Comparison of ENCODE assay signal across 9 cellular contexts in genomic region chr1:44485229-44485932, GRCh38.
DNase-seq lines count a peak whose midpoint lies in the region; ATAC-seq, FAIRE-seq and TF ChIP-seq lines count a peak whose summit lies in the region.
"Had no signal": no experiment of that assay in that cellular context is flagged by ENCODE, and none has a peak within 500 bp of the region (broad histone marks: within the 10 kb centered on the region; RNA-seq: fewer than 3 reads in every experiment).

No MANE protein-coding gene starts in this region.

- no TSS peak for BruUV-seq in A673 (replicated peaks; lab: Mats Ljungman, UMichigan)
- BruUV-seq in IMR-90 (replicated peaks; lab: Mats Ljungman, UMichigan): no TSS peak

- no peak overlapping the region for H2AK5ac ChIP-seq in IMR-90 (ENCODE audit: low read depth, low read length)

- H3K9me3 Mint-ChIP-seq in activated B cell treated with CpG ODN at 0.5 μM for 24 hours: no peaks in the 10 kb centered on the region
- H3K9me3 Mint-ChIP-seq in activated CD8-positive, alpha-beta memory T cell treated with anti-CD3 and anti-CD28 coated beads, Interleukin-2, amount 10 ng/mL, durations not matched to agents 7 days and 5 days (ENCODE audit: low read depth): no peaks in the 10 kb centered on the region

- H3K27ac Mint-ChIP-seq in activated B cell treated with CpG ODN at 0.5 μM for 24 hours: no peak overlapping the region
- no peak overlapping the region for H3K27ac Mint-ChIP-seq in activated CD8-positive, alpha-beta memory T cell treated with anti-CD3 and anti-CD28 coated beads, Interleukin-2, amount 10 ng/mL, durations not matched to agents 7 days and 5 days

- H3K4me3 Mint-ChIP-seq in activated B cell treated with CpG ODN at 0.5 μM for 24 hours: no peak overlapping the region
- no peak overlapping the region for H3K4me3 Mint-ChIP-seq in activated CD8-positive, alpha-beta memory T cell treated with anti-CD3 and anti-CD28 coated beads, Interleukin-2, amount 10 ng/mL, durations not matched to agents 7 days and 5 days

- ATAC-seq in IMR-90 (ENCODE audit: low read depth): peak; percentile 84
- ATAC-seq in activated B cell treated with CpG ODN at 0.5 μM for 24 hours (ENCODE audit: low read depth): peak; percentile 45
- no peak for ATAC-seq in GM21737 (IDR thresholded peaks at IDR 0.05; ENCODE audit: unreplicated experiment)
- ATAC-seq in activated CD8-positive, alpha-beta memory T cell treated with anti-CD3 and anti-CD28 coated beads, Interleukin-2, amount 10 ng/mL, durations not matched to agents 7 days and 5 days: no peak
- ATAC-seq in GM18907 (IDR thresholded peaks at IDR 0.05; ENCODE audit: unreplicated experiment): no peak

- H4K8ac ChIP-seq in IMR-90 (ENCODE audit: low read depth in 2 of 2, low read length in 2 of 2): no peak overlapping the region

- CTCF ChIA-PET in A673 (lab: Charles Lee): no interaction called here
- CTCF ChIA-PET in IMR-90 (lab: Yijun Ruan, JAX): interaction anchor here (0.6 to 1.4 kb wide), 2 partner anchors 8 to 89 kb away, joined by 3 to 4 read pairs; no protein-coding TSS in a partner anchor
- CTCF ChIA-PET in activated B cell treated with CpG ODN at 0.5 μM for 24 hours (lab: Charles Lee): no interaction called here
- CTCF ChIA-PET in activated CD8-positive, alpha-beta memory T cell treated with anti-CD3 and anti-CD28 coated beads, Interleukin-2, amount 10 ng/mL, durations not matched to agents 7 days and 5 days (lab: Charles Lee): no interaction called here

- no peaks in the 10 kb centered on the region for H3K79me1 ChIP-seq in IMR-90 (ENCODE audit: low read depth in 1 of 2, low read length in 2 of 2)

- no peak for TF ChIP-seq RAD21 in IMR-90 (IDR thresholded peaks at IDR 0.05; ENCODE audit: low read length)

- no CpG with 5 or more reads among the region's 13 CpGs for WGBS in IMR-90 (ENCODE audit: extremely low coverage in 2 of 2, insufficient read length in 1 of 2), 2 experiments

- no peak overlapping the region for H3K56ac ChIP-seq in IMR-90 (ENCODE audit: extremely low read depth, insufficient read depth, low read length)

- H2BK20ac ChIP-seq in IMR-90 (ENCODE audit: low read depth, low read length): no peak overlapping the region

- intact Hi-C loops in A673 (cut with micrococcal nuclease; ENCODE audit: unreplicated experiment) (no loop called here), IMR-90 (cut with micrococcal nuclease) (no loop called here), activated B cell treated with CpG ODN at 0.5 μM for 24 hours (cut with micrococcal nuclease) (no loop called here), kidney (cut with DNase I) (no loop called here)

- no peak for FAIRE-seq in kidney (lab: Jason Lieb, UNC)

- no peak overlapping the region for H3K23ac ChIP-seq in IMR-90 (ENCODE audit: low read depth, low read length)

- POLR2A ChIA-PET in A673 (lab: Charles Lee; ENCODE audit: low non-redundant PET): no interaction called here
- POLR2A ChIA-PET in IMR-90 (lab: Charles Lee; ENCODE audit: unreplicated experiment): no interaction called here
- POLR2A ChIA-PET in activated B cell treated with CpG ODN at 0.5 μM for 24 hours (lab: Charles Lee): no interaction called here

- H4K5ac ChIP-seq in IMR-90 (ENCODE audit: low read depth, low read length): no peak overlapping the region

- H2BK120ac ChIP-seq in IMR-90 (ENCODE audit: low read depth, low read length): no peak overlapping the region

- DNase-seq in A673 (ENCODE audit: low spot score) (peak; percentile 65), IMR-90 (peak; percentile 79), activated B cell treated with CpG ODN at 0.5 μM for 24 hours (no peak), inferior parietal cortex (ENCODE audit: extremely low spot score) (peak; percentile 61), kidney (no peak)
- DNase-seq in activated CD8-positive, alpha-beta memory T cell treated with anti-CD3 and anti-CD28 coated beads, Interleukin-2, amount 10 ng/mL, durations not matched to agents 7 days and 5 days: no peak

- no peak overlapping the region for H3K14ac ChIP-seq in IMR-90 (replicated peaks; ENCODE audit: low read depth, low read length)

- no peaks in the 10 kb centered on the region for H3K36me3 Mint-ChIP-seq in activated B cell treated with CpG ODN at 0.5 μM for 24 hours (ENCODE audit: low read depth)
- H3K36me3 Mint-ChIP-seq in activated CD8-positive, alpha-beta memory T cell treated with anti-CD3 and anti-CD28 coated beads, Interleukin-2, amount 10 ng/mL, durations not matched to agents 7 days and 5 days: no peaks in the 10 kb centered on the region

- in situ Hi-C loops in IMR-90 (cut with MboI; ENCODE audit: low sequenced_read_pairs): no loop called here

- peaks cover 21% of the 10 kb centered on the region for H3K27me3 Mint-ChIP-seq in activated B cell treated with CpG ODN at 0.5 μM for 24 hours
- peaks cover 38% of the 10 kb centered on the region for H3K27me3 Mint-ChIP-seq in activated CD8-positive, alpha-beta memory T cell treated with anti-CD3 and anti-CD28 coated beads, Interleukin-2, amount 10 ng/mL, durations not matched to agents 7 days and 5 days

- no peak overlapping the region for H2BK15ac ChIP-seq in IMR-90 (ENCODE audit: low read depth, low read length)

- H3K9me3 ChIP-seq in A673 (ENCODE audit: low read depth, low read length, poor library complexity, severe bottlenecking): no peaks in the 10 kb centered on the region
- no peaks in the 10 kb centered on the region for H3K9me3 ChIP-seq in IMR-90 (ENCODE audit: control insufficient read depth, insufficient read depth, low read length)
- no peaks in the 10 kb centered on the region for H3K9me3 ChIP-seq in kidney (ENCODE audit: control insufficient read depth in 1 of 2, low read length in 2 of 2)

- peaks cover 18% of the 10 kb centered on the region for H3K4me1 ChIP-seq in A673 (ENCODE audit: insufficient read depth, low read length, poor library complexity, severe bottlenecking)
- H3K4me1 ChIP-seq in IMR-90 (ENCODE audit: control insufficient read depth, insufficient read depth, low read length): peaks cover 4% of the 10 kb centered on the region
- H3K4me1 ChIP-seq in kidney (ENCODE audit: control insufficient read depth in 1 of 2, insufficient read depth in 1 of 2, low read depth in 1 of 2, low read length in 2 of 2): no peaks in the 10 kb centered on the region

- H3K27ac ChIP-seq in A673 (ENCODE audit: low read depth, low read length, poor library complexity, severe bottlenecking): peak overlapping the region; percentile 51
- H3K27ac ChIP-seq in IMR-90 (ENCODE audit: insufficient read depth, low read length): no peak overlapping the region
- H3K27ac ChIP-seq in kidney (ENCODE audit: low read depth in 2 of 2, low read length in 2 of 2): no peak overlapping the region
- H3K27ac ChIP-seq: VCaP had no signal

- peaks cover 2% of the 10 kb centered on the region for H3K4me1 Mint-ChIP-seq in activated B cell treated with CpG ODN at 0.5 μM for 24 hours
- no peaks in the 10 kb centered on the region for H3K4me1 Mint-ChIP-seq in activated CD8-positive, alpha-beta memory T cell treated with anti-CD3 and anti-CD28 coated beads, Interleukin-2, amount 10 ng/mL, durations not matched to agents 7 days and 5 days

- peak overlapping the region; percentile 23 for H2AFZ ChIP-seq in IMR-90 (replicated peaks; ENCODE audit: low read length, poor library complexity)

- no peak overlapping the region for H2AK9ac ChIP-seq in IMR-90 (replicated peaks; ENCODE audit: low read depth, low read length, poor library complexity)

- no peak overlapping the region for H3K18ac ChIP-seq in IMR-90 (ENCODE audit: low read depth, low read length)

- no peaks in the 10 kb centered on the region for H4K20me1 ChIP-seq in IMR-90 (ENCODE audit: insufficient read depth, low read length)

- no peak overlapping the region for H2BK5ac ChIP-seq in IMR-90 (ENCODE audit: low read depth, low read length, poor library complexity, severe bottlenecking)

- dilution Hi-C loops in IMR-90 (cut with HindIII; ENCODE audit: low sequenced_read_pairs, unreplicated experiment): no loop called here

- no peak overlapping the region for H3K4ac ChIP-seq in IMR-90 (ENCODE audit: low read depth, low read length)

- H3K9ac ChIP-seq in IMR-90 (ENCODE audit: low read depth, low read length): no peak overlapping the region
- no peak overlapping the region for H3K9ac ChIP-seq in kidney (ENCODE audit: low read length in 2 of 2)

- H3K27me3 ChIP-seq in A673 (replicated peaks; ENCODE audit: insufficient read depth, low read depth, low read length, poor library complexity) (no peaks in the 10 kb centered on the region), IMR-90 (ENCODE audit: control insufficient read depth, insufficient read depth, low read length) (peaks cover 21% of the 10 kb centered on the region)

- no peak for TF ChIP-seq POLR2A in IMR-90 (IDR thresholded peaks at IDR 0.05; ENCODE audit: low read depth, low read length)

- H3K4me3 ChIP-seq in A673 (ENCODE audit: low read depth, low read length, poor library complexity, severe bottlenecking) (no peak overlapping the region), IMR-90 (ENCODE audit: insufficient read depth, low read depth, low read length) (no peak overlapping the region), kidney (ENCODE audit: low read length in 2 of 2) (no peak overlapping the region)

- H3K36me3 ChIP-seq in A673 (ENCODE audit: insufficient read depth, low read length, poor library complexity, severe bottlenecking) (no peaks in the 10 kb centered on the region), IMR-90 (ENCODE audit: control insufficient read depth, insufficient read depth, low read length) (no peaks in the 10 kb centered on the region), kidney (ENCODE audit: control insufficient read depth in 1 of 2, insufficient read depth in 2 of 2, low read length in 2 of 2) (no peaks in the 10 kb centered on the region)

- H4K91ac ChIP-seq in IMR-90 (ENCODE audit: insufficient read depth, low read depth, low read length): no peak overlapping the region

- H3K4me2 ChIP-seq in IMR-90 (ENCODE audit: low read depth, low read length): no peak overlapping the region; the same call in 1 of the 2 replicates

- no peaks in the 10 kb centered on the region for H3K9me1 ChIP-seq in IMR-90 (ENCODE audit: insufficient read depth, low read length)

- TF ChIP-seq CTCF in A673 (conservative IDR thresholded peaks at IDR 0.05; ENCODE audit: low read depth, low read length): no peak
- TF ChIP-seq CTCF in IMR-90 (conservative IDR thresholded peaks at IDR 0.05; ENCODE audit: low read depth, low read length): no peak
- no peak for TF ChIP-seq CTCF in activated B cell treated with CpG ODN at 0.5 μM for 24 hours (IDR thresholded peaks at IDR 0.05)
- TF ChIP-seq CTCF in kidney (IDR thresholded peaks at IDR 0.05; ENCODE audit: borderline replicate concordance, extremely low read depth, insufficient read depth): no peak

TF ChIP-seq in IMR-90, 13 proteins besides CTCF, POLR2A, EP300 and RAD21 (continues in another document):
- TF ChIP-seq CEBPB (IDR thresholded peaks at IDR 0.05; ENCODE audit: low read depth, low read length) (peak; percentile 74; the same call in 1 of the 2 replicates), MAFK (IDR thresholded peaks at IDR 0.05; ENCODE audit: low read depth, low read length) (peak; percentile 45), BHLHE40 (IDR thresholded peaks at IDR 0.05; ENCODE audit: low read depth, low read length) (no peak), CHD1 (IDR thresholded peaks at IDR 0.05; ENCODE audit: low read depth, low read length) (no peak)

Comparison
In these comparisons a context has a peak if more than half of its experiments do, and no peak if none do; other contexts are left out.
1. DNase-seq: peak in A673 (single experiment), IMR-90 (single experiment) and inferior parietal cortex (single experiment); none in activated B cell treated with CpG ODN at 0.5 μM for 24 hours (single experiment), activated CD8-positive, alpha-beta memory T cell treated with anti-CD3 and anti-CD28 coated beads, Interleukin-2, amount 10 ng/mL, durations not matched to agents 7 days and 5 days (single experiment) and kidney (single experiment).
2. ATAC-seq: peak in IMR-90 (single experiment) and activated B cell treated with CpG ODN at 0.5 μM for 24 hours (single experiment); none in GM21737 (single experiment), activated CD8-positive, alpha-beta memory T cell treated with anti-CD3 and anti-CD28 coated beads, Interleukin-2, amount 10 ng/mL, durations not matched to agents 7 days and 5 days (single experiment) and GM18907 (single experiment).